In the genomic region with DNA sequence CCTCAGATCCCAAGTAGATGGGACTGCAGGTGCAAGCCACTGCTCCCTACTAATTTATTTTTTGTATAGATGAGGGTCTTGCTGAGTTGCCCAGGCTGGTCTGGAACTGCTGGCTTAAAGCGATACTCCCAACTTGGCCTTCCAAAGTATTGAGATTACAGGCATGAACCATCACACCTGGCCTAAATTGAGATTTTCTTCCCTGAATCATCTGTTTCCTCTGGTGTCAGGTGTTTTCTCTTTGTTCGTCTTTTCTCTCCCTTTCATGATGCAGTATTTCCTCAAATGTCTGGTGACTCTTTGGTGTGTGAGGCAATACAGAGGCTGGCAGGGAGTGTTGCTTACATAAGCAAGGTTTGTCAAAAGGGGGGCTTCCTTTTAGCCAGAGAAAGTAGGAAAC, we compare ENCODE assay signal across 2 cellular contexts.
TF ChIP-seq lines count a peak whose summit lies in the region.

No MANE protein-coding gene starts in this region.

TF ChIP-seq in HEK293, 187 proteins besides CTCF, POLR2A, EP300 and RAD21 (continued from another document):
- TF ChIP-seq ZNF121 (tag by site-specific recombination; IDR thresholded peaks at IDR 0.05) = 0 out of 2 replicates have a peak, but pooled peaks have one; percentile 26

TF ChIP-seq in endothelial cell of umbilical vein, 7 proteins besides CTCF, POLR2A, EP300 and RAD21 (continued from another document):
- TF ChIP-seq, protein P1, sequence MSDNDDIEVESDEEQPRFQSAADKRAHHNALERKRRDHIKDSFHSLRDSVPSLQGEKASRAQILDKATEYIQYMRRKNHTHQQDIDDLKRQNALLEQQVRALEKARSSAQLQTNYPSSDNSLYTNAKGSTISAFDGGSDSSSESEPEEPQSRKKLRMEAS (IDR thresholded peaks at IDR 0.05; ENCODE audit: insufficient read depth, insufficient read length) = no peak
TF ChIP-seq in endothelial cell of umbilical vein: peak in this region for 0.
